In the genomic region with DNA sequence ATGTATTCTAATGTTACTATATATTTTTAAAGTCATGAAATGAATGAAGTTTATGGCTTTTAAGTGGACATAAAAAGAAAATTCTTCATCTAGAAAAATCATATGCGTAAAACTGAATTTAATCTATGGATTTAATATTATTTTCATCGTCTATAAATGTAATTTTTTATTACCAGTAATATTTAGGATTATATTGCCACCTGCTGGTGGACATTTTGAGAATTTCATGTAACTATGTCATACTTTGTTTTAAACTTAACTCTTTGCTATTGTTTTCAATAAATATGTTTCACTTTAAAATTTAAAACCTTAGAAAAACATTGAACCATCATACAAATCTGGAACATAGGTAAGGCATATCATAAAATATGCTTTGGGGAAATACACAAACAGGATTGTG, we compare ENCODE assay signal across 11 cellular contexts.
DNase-seq lines count a peak whose midpoint lies in the region; ATAC-seq, FAIRE-seq and TF ChIP-seq lines count a peak whose summit lies in the region.
"Had no signal": no experiment of that assay in that cellular context is flagged by ENCODE, and none has a peak within 500 bp of the region (broad histone marks: within the 10 kb centered on the region; RNA-seq: fewer than 3 reads in every experiment).

No MANE protein-coding gene starts in this region.

- intact Hi-C loops in CD14-positive monocyte (cut with micrococcal nuclease), result no loop called here
- intact Hi-C loops in breast epithelium (cut with DNase I; ENCODE audit: low total_unique reads), result no loop called here

- TF ChIP-seq CTCF in CD14-positive monocyte (IDR thresholded peaks at IDR 0.05) (peak; percentile 34), breast epithelium (IDR thresholded peaks at IDR 0.05) (peak; percentile 38 to 51 (median 48))

- peaks cover 0 to 8% (median 0%) of the 10 kb centered on the region in 7 donors for H3K9me3 Mint-ChIP-seq in CD14-positive monocyte
- H3K9me3 Mint-ChIP-seq in stimulated activated effector memory CD8-positive, alpha-beta T cell treated with anti-CD3 and anti-CD28 coated beads, Interleukin-12 subunit alpha, Interleukin-12 subunit beta, amount 100 ng/mL, for 72 hours, result no peaks in the 10 kb centered on the region

- DNase-seq in CD14-positive monocyte (ENCODE audit: low spot score) (no peak), breast epithelium (ENCODE audit: low spot score in 2 of 2) (no peak), medulla oblongata (ENCODE audit: extremely low spot score) (peak; percentile 5), GM12892 (ENCODE audit: insufficient read length) (no peak), NCI-H146 (lab: John Stamatoyannopoulos, UW) (no peak), NCI-H1092 (lab: John Stamatoyannopoulos, UW) (no peak)
- peak; percentile 18 for DNase-seq in Jurkat, Clone E6-1 (ENCODE audit: low read depth, low spot score)
- no peak for DNase-seq in stimulated activated effector memory CD8-positive, alpha-beta T cell treated with anti-CD3 and anti-CD28 coated beads, Interleukin-12 subunit alpha, Interleukin-12 subunit beta, amount 100 ng/mL, for 72 hours (ENCODE audit: low spot score in 2 of 2)
- DNase-seq: activated CD4-positive, CD25-positive, alpha-beta regulatory T cell; NCI-H1436 had no signal

- no peak overlapping the region for H3K27ac ChIP-seq in breast epithelium

- H3K4me3 Mint-ChIP-seq in CD14-positive monocyte, result no peak overlapping the region
- no peak overlapping the region for H3K4me3 Mint-ChIP-seq in stimulated activated effector memory CD8-positive, alpha-beta T cell treated with anti-CD3 and anti-CD28 coated beads, Interleukin-12 subunit alpha, Interleukin-12 subunit beta, amount 100 ng/mL, for 72 hours

- FAIRE-seq in GM12892 (lab: Jason Lieb, UNC), result no peak
- FAIRE-seq: keratinocyte had no signal

- H3K4me1 Mint-ChIP-seq in CD14-positive monocyte, result no peaks in the 10 kb centered on the region
- no peaks in the 10 kb centered on the region for H3K4me1 Mint-ChIP-seq in stimulated activated effector memory CD8-positive, alpha-beta T cell treated with anti-CD3 and anti-CD28 coated beads, Interleukin-12 subunit alpha, Interleukin-12 subunit beta, amount 100 ng/mL, for 72 hours

- H3K36me3 Mint-ChIP-seq in CD14-positive monocyte, result no peaks in the 10 kb centered on the region
- H3K36me3 Mint-ChIP-seq in stimulated activated effector memory CD8-positive, alpha-beta T cell treated with anti-CD3 and anti-CD28 coated beads, Interleukin-12 subunit alpha, Interleukin-12 subunit beta, amount 100 ng/mL, for 72 hours, result no peaks in the 10 kb centered on the region

- TF ChIP-seq POLR2A in breast epithelium (IDR thresholded peaks at IDR 0.05) (no peak), GM12892 (IDR thresholded peaks at IDR 0.05; ENCODE audit: low read depth, low read length) (no peak)

- no peak overlapping the region for H3K4me3 ChIP-seq in Jurkat, Clone E6-1 (ENCODE audit: low read length)
- H3K4me3 ChIP-seq in breast epithelium, result no peak overlapping the region

- no peaks in the 10 kb centered on the region for H3K4me1 ChIP-seq in breast epithelium

- H3K9me3 ChIP-seq in breast epithelium, result no peaks in the 10 kb centered on the region

- no peak for ATAC-seq in stimulated activated effector memory CD8-positive, alpha-beta T cell treated with anti-CD3 and anti-CD28 coated beads, Interleukin-12 subunit alpha, Interleukin-12 subunit beta, amount 100 ng/mL, for 72 hours

- peaks cover 0 to 2% (median 0%) of the 10 kb centered on the region in 3 donors for H3K27me3 Mint-ChIP-seq in CD14-positive monocyte (ENCODE audit: low read depth in 3 of 3)

- no peaks in the 10 kb centered on the region for H3K36me3 ChIP-seq in breast epithelium

- H3K27me3 ChIP-seq in breast epithelium, result no peaks in the 10 kb centered on the region

- no peak overlapping the region for H3K27ac Mint-ChIP-seq in CD14-positive monocyte
- H3K27ac Mint-ChIP-seq in stimulated activated effector memory CD8-positive, alpha-beta T cell treated with anti-CD3 and anti-CD28 coated beads, Interleukin-12 subunit alpha, Interleukin-12 subunit beta, amount 100 ng/mL, for 72 hours, result no peak overlapping the region

Comparison
In these comparisons a context has a peak if more than half of its experiments do, and no peak if none do; other contexts are left out.
1. DNase-seq: peak in Jurkat, Clone E6-1 (single experiment) and medulla oblongata (single experiment); none in CD14-positive monocyte (single experiment), breast epithelium (0 of 2), GM12892 (single experiment), NCI-H146 (single experiment), stimulated activated effector memory CD8-positive, alpha-beta T cell treated with anti-CD3 and anti-CD28 coated beads, Interleukin-12 subunit alpha, Interleukin-12 subunit beta, amount 100 ng/mL, for 72 hours (0 of 2) and NCI-H1092 (single experiment).